ENCODE assay signal across 1 cellular context in the genomic region with DNA sequence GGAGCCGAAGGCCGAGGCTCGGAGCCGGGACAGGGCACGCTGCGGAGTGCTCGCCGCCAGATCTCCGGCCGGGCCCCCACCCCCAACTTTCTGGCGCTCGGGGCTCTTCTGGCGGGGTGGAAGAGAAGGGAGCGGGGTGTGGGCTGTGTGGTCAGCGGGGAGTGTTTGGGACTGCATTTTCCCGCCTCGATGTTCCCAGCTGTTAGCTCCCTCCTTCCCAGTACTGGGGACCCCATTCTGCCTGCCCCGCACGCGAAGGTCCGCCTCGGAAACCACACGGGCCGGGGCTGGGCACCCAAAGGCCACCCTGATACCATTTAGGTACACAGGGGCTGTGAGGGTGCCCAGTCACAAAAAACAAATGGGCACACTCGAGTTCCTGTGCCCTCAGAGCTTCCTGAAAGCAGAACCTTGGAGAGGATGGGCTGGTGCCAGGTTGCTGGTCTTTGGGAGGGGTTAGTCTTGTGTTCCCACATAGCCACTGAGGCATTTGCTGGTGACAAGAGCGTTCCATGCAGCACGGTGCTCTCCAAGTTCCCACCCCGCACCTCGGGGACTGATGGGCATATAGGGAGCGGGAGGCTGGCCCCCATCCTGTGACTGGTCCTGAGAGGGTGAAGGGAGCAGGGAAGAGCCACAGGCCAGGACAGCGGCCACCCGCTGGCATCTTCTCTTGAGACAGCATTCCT.
TF ChIP-seq lines count a peak whose summit lies in the region.

No MANE protein-coding gene starts in this region.

TF ChIP-seq in A549, 52 proteins besides CTCF, POLR2A, EP300 and RAD21 (continued from another document):
- TF ChIP-seq HMGXB4 (CRISPR knock-in tag; IDR thresholded peaks at IDR 0.05; ENCODE audit: borderline replicate concordance): no peak
- no peak for TF ChIP-seq NFE2L2 (conservative IDR thresholded peaks at IDR 0.05; ENCODE audit: low read length)
- TF ChIP-seq SREBF2 (IDR thresholded peaks at IDR 0.05): no peak
- TF ChIP-seq, protein P1, sequence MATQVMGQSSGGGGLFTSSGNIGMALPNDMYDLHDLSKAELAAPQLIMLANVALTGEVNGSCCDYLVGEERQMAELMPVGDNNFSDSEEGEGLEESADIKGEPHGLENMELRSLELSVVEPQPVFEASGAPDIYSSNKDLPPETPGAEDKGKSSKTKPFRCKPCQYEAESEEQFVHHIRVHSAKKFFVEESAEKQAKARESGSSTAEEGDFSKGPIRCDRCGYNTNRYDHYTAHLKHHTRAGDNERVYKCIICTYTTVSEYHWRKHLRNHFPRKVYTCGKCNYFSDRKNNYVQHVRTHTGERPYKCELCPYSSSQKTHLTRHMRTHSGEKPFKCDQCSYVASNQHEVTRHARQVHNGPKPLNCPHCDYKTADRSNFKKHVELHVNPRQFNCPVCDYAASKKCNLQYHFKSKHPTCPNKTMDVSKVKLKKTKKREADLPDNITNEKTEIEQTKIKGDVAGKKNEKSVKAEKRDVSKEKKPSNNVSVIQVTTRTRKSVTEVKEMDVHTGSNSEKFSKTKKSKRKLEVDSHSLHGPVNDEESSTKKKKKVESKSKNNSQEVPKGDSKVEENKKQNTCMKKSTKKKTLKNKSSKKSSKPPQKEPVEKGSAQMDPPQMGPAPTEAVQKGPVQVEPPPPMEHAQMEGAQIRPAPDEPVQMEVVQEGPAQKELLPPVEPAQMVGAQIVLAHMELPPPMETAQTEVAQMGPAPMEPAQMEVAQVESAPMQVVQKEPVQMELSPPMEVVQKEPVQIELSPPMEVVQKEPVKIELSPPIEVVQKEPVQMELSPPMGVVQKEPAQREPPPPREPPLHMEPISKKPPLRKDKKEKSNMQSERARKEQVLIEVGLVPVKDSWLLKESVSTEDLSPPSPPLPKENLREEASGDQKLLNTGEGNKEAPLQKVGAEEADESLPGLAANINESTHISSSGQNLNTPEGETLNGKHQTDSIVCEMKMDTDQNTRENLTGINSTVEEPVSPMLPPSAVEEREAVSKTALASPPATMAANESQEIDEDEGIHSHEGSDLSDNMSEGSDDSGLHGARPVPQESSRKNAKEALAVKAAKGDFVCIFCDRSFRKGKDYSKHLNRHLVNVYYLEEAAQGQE (IDR thresholded peaks at IDR 0.05): no peak
- no peak for TF ChIP-seq MAFK (IDR thresholded peaks at IDR 0.05; ENCODE audit: partially characterized antibody)
- TF ChIP-seq SMC3 (IDR thresholded peaks at IDR 0.05): no peak
- TF ChIP-seq EHMT2 (IDR thresholded peaks at IDR 0.05; ENCODE audit: low read depth): no peak
- no peak for TF ChIP-seq TFCP2L1 (CRISPR knock-in tag; IDR thresholded peaks at IDR 0.05)
- TF ChIP-seq EHF (CRISPR knock-in tag; IDR thresholded peaks at IDR 0.05): no peak
- no peak for TF ChIP-seq KDM1A (IDR thresholded peaks at IDR 0.05; ENCODE audit: low read depth)
- TF ChIP-seq, protein P2, sequence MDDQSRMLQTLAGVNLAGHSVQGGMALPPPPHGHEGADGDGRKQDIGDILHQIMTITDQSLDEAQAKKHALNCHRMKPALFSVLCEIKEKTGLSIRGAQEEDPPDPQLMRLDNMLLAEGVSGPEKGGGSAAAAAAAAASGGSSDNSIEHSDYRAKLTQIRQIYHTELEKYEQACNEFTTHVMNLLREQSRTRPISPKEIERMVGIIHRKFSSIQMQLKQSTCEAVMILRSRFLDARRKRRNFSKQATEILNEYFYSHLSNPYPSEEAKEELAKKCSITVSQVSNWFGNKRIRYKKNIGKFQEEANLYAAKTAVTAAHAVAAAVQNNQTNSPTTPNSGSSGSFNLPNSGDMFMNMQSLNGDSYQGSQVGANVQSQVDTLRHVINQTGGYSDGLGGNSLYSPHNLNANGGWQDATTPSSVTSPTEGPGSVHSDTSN (IDR thresholded peaks at IDR 0.05): no peak
- TF ChIP-seq TP53 (CRISPR knock-in tag; IDR thresholded peaks at IDR 0.05): no peak
TF ChIP-seq in A549: peak in this region for 0.
